Comparison of ENCODE assay signal across 17 cellular contexts in the genomic region with DNA sequence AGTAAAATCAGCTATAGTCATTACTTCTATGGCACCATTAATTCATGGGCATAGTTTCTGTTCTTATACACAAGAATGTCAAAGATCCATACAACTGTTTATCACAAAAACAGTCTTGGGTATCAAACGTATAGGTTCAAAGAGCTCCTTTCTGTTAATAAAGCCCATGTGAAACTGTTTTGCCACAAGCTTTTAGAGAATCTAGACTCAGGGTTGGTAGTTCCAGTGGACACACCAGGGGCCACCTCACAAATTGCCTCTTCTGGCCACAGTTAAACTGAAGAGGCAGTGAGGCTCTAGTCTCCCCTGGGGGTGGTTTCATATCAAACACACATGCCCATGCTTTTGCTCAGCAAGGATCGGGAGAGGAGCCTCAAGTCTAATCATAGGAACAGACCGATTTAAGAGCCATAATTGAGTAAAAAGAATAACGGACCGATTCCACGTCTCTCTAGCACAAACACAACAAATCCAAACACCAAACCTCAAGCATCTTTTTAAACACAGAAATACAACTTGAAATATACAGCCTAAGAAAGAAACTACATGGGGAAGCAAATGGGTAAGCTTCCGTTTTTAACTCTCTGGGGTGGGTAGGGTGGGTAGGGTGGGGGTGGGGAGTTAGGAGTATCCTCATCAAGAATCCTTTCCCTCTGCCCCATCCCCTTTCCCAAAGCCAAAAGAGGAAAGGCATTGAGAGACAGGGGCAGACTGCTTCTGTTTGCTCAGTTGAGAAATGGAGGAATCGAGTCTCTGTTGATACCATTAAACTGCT.
DNase-seq lines count a peak whose midpoint lies in the region; ATAC-seq and TF ChIP-seq lines count a peak whose summit lies in the region.
"Had no signal": no experiment of that assay in that cellular context is flagged by ENCODE, and none has a peak within 500 bp of the region (broad histone marks: within the 10 kb centered on the region; RNA-seq: fewer than 3 reads in every experiment).

No MANE protein-coding gene starts in this region.

- H3K9me3 Mint-ChIP-seq in brain: no peaks in the 10 kb centered on the region
- peaks cover 2% of the 10 kb centered on the region for H3K9me3 Mint-ChIP-seq in CD4-positive, alpha-beta T cell
- H3K9me3 Mint-ChIP-seq: stimulated activated memory B cell treated with anti-CD40 and anti-IgM and Interleukin-4, amounts not matched to agents 10 μg/mL and 1 μg/mL and 100 μg/mL, for 72 hours had no signal

- TF ChIP-seq RAD21 in SK-N-SH (IDR thresholded peaks at IDR 0.05; ENCODE audit: low read length): no peak

- TF ChIP-seq EP300 in SK-N-SH (IDR thresholded peaks at IDR 0.05; ENCODE audit: borderline replicate concordance in 1 of 2, low read depth in 1 of 2, low read length in 1 of 2): no peak

- H3K36me3 Mint-ChIP-seq in brain: no peaks in the 10 kb centered on the region
- no peaks in the 10 kb centered on the region for H3K36me3 Mint-ChIP-seq in CD4-positive, alpha-beta T cell (ENCODE audit: low read depth)
- H3K36me3 Mint-ChIP-seq: stimulated activated memory B cell treated with anti-CD40 and anti-IgM and Interleukin-4, amounts not matched to agents 10 μg/mL and 1 μg/mL and 100 μg/mL, for 72 hours had no signal

- no peaks in the 10 kb centered on the region for H3K27me3 ChIP-seq in SK-N-SH (ENCODE audit: insufficient read depth)
- no peaks in the 10 kb centered on the region for H3K27me3 ChIP-seq in A673 (replicated peaks; ENCODE audit: insufficient read depth, low read depth, low read length, poor library complexity)
- H3K27me3 ChIP-seq in CD4-positive, alpha-beta T cell (ENCODE audit: control insufficient read depth, insufficient read depth, low read length): peaks cover 6% of the 10 kb centered on the region
- H3K27me3 ChIP-seq: gastroesophageal sphincter had no signal

- no peak for TF ChIP-seq CTCF in SK-N-SH (IDR thresholded peaks at IDR 0.05)
- no peak for TF ChIP-seq CTCF in brain (conservative IDR thresholded peaks at IDR 0.05)
- TF ChIP-seq CTCF in A673 (conservative IDR thresholded peaks at IDR 0.05; ENCODE audit: low read depth, low read length): no peak
- TF ChIP-seq CTCF in CD4-positive, alpha-beta T cell (IDR thresholded peaks at IDR 0.05): no peak

- peak; percentile 36 for DNase-seq in SK-N-SH
- DNase-seq in medulla oblongata (ENCODE audit: extremely low spot score): peak; percentile 42
- no peak for DNase-seq in A673 (ENCODE audit: low spot score)
- no peak for DNase-seq in SKM-1 (lab: John Stamatoyannopoulos, UW; ENCODE audit: unreplicated experiment)
- no peak for DNase-seq in stimulated activated CD4-positive, alpha-beta T cell treated with anti-CD3 and anti-CD28 coated beads, Interleukin-12 subunit alpha, Interleukin-12 subunit beta, amount 100 ng/mL, for 4 hours
- DNase-seq in CD4-positive, alpha-beta T cell: no peak
- DNase-seq: HCEC 1CT, KBM-7, mucosa of descending colon, NCI-H1417 treated with DMSO at 0.1 percent for 48 hours, trophoblast cell had no signal

- H3K27ac Mint-ChIP-seq in brain: peak overlapping the region; percentile 87 to 99 (median 96)
- H3K27ac Mint-ChIP-seq in CD4-positive, alpha-beta T cell: no peak overlapping the region
- H3K27ac Mint-ChIP-seq: stimulated activated memory B cell treated with anti-CD40 and anti-IgM and Interleukin-4, amounts not matched to agents 10 μg/mL and 1 μg/mL and 100 μg/mL, for 72 hours had no signal

- peak overlapping the region; percentile 85 to 97 (median 90) for H3K4me3 Mint-ChIP-seq in brain
- H3K4me3 Mint-ChIP-seq in CD4-positive, alpha-beta T cell: no peak overlapping the region
- H3K4me3 Mint-ChIP-seq: stimulated activated memory B cell treated with anti-CD40 and anti-IgM and Interleukin-4, amounts not matched to agents 10 μg/mL and 1 μg/mL and 100 μg/mL, for 72 hours had no signal

- H3K27ac ChIP-seq in SK-N-SH (ENCODE audit: low read depth in 2 of 2, low read length in 1 of 2): peak overlapping the region in 1 of 2 experiments; percentile 94; a peak in 2 of 4 replicates
- no peak overlapping the region for H3K27ac ChIP-seq in A673 (ENCODE audit: low read depth, low read length, poor library complexity, severe bottlenecking)
- H3K27ac ChIP-seq in CD4-positive, alpha-beta T cell (ENCODE audit: low read depth, low read length): no peak overlapping the region
- H3K27ac ChIP-seq: gastroesophageal sphincter, parathyroid adenoma had no signal

- POLR2A ChIA-PET in SK-N-SH (lab: Yijun Ruan, JAX) (interaction anchor here (1.2 to 1.4 kb wide), 3 partner anchors 34 to 156 kb away, joined by 3 to 5 read pairs (median 4); no protein-coding TSS in a partner anchor), A673 (lab: Charles Lee; ENCODE audit: low non-redundant PET) (no interaction called here)
- POLR2A ChIA-PET in CD4-positive, alpha-beta T cell (lab: Charles Lee): no interaction called here

- BruUV-seq in A673 (replicated peaks; lab: Mats Ljungman, UMichigan): no TSS peak

- peaks cover 0 to 17% of the 10 kb centered on the region in 2 experiments; a peak in 2 of 4 replicates for H3K4me1 ChIP-seq in SK-N-SH (ENCODE audit: control insufficient read depth in 1 of 2, insufficient read depth in 2 of 2, low read depth in 1 of 2, low read length in 1 of 2)
- H3K4me1 ChIP-seq in A673 (ENCODE audit: insufficient read depth, low read length, poor library complexity, severe bottlenecking): peaks cover 6% of the 10 kb centered on the region

- no peaks in the 10 kb centered on the region for H3K9me2 ChIP-seq in SK-N-SH

- H2AFZ ChIP-seq in SK-N-SH (ENCODE audit: low read depth): no peak overlapping the region
- H2AFZ ChIP-seq: parathyroid adenoma had no signal

- intact Hi-C loops in A673 (cut with micrococcal nuclease; ENCODE audit: unreplicated experiment): no loop called here
- intact Hi-C loops in CD4-positive, alpha-beta T cell (cut with DNase I, micrococcal nuclease): no loop called here

- no peak overlapping the region for H3K9ac ChIP-seq in SK-N-SH
- H3K9ac ChIP-seq: parathyroid adenoma had no signal

- no peaks in the 10 kb centered on the region for H3K36me3 ChIP-seq in SK-N-SH (replicated peaks in 1 of 2; ENCODE audit: control insufficient read depth in 1 of 2, insufficient read depth in 2 of 2, low read length in 1 of 2)
- no peaks in the 10 kb centered on the region for H3K36me3 ChIP-seq in A673 (ENCODE audit: insufficient read depth, low read length, poor library complexity, severe bottlenecking)
- H3K36me3 ChIP-seq: gastroesophageal sphincter had no signal

- 50% methylated on average over 8 of the region's 8 CpGs for WGBS in SK-N-SH (ENCODE audit: low lambda C conversion rate)

- H3K4me3 ChIP-seq in SK-N-SH (ENCODE audit: low read depth in 2 of 2, low read length in 1 of 2) (peak overlapping the region in 1 of 2 experiments; percentile 58; a peak in 2 of 4 replicates), A673 (ENCODE audit: low read depth, low read length, poor library complexity, severe bottlenecking) (no peak overlapping the region)
- H3K4me3 ChIP-seq: gastroesophageal sphincter, mucosa of descending colon, smooth muscle cell had no signal

- CTCF ChIA-PET in SK-N-SH (lab: Yijun Ruan, JAX) (interaction anchor here (0.7 to 7.0 kb wide), 23 partner anchors 11 to 1065 kb away, joined by 3 to 51 read pairs (median 4); no protein-coding TSS in a partner anchor), A673 (lab: Charles Lee) (no interaction called here)
- CTCF ChIA-PET in CD4-positive, alpha-beta T cell (lab: Charles Lee): no interaction called here

- ATAC-seq in SK-N-SH treated with all-trans-retinoic acid at 6 μM for 48 hours: no peak
- ATAC-seq in CD4-positive, alpha-beta T cell (ENCODE audit: poor library complexity): no peak
- ATAC-seq: gastroesophageal sphincter; stimulated activated memory B cell treated with anti-CD40 and anti-IgM and Interleukin-4, amounts not matched to agents 10 μg/mL and 1 μg/mL and 100 μg/mL, for 72 hours had no signal

- peak overlapping the region; percentile 88; the same call in 1 of the 2 replicates for H3K4me2 ChIP-seq in SK-N-SH
- H3K4me2 ChIP-seq: smooth muscle cell had no signal

- peaks cover 77% of the 10 kb centered on the region for H3K4me1 Mint-ChIP-seq in brain
- H3K4me1 Mint-ChIP-seq in CD4-positive, alpha-beta T cell (ENCODE audit: low read depth): no peaks in the 10 kb centered on the region
- H3K4me1 Mint-ChIP-seq: stimulated activated memory B cell treated with anti-CD40 and anti-IgM and Interleukin-4, amounts not matched to agents 10 μg/mL and 1 μg/mL and 100 μg/mL, for 72 hours had no signal

- H3K27me3 Mint-ChIP-seq in brain: peaks cover 12% of the 10 kb centered on the region
- peaks cover 33% of the 10 kb centered on the region for H3K27me3 Mint-ChIP-seq in CD4-positive, alpha-beta T cell

- peaks cover 44% of the 10 kb centered on the region for H3K79me2 ChIP-seq in SK-N-SH (ENCODE audit: insufficient read depth)

- no peaks in the 10 kb centered on the region; the same call in 1 of the 2 replicates for H4K20me1 ChIP-seq in SK-N-SH (ENCODE audit: insufficient read depth)

- no peaks in the 10 kb centered on the region for H3F3A ChIP-seq in SK-N-SH (replicated peaks; ENCODE audit: insufficient read depth)

- no peaks in the 10 kb centered on the region for H3K9me3 ChIP-seq in SK-N-SH
- H3K9me3 ChIP-seq in A673 (ENCODE audit: low read depth, low read length, poor library complexity, severe bottlenecking): no peaks in the 10 kb centered on the region
- no peaks in the 10 kb centered on the region for H3K9me3 ChIP-seq in CD4-positive, alpha-beta T cell (ENCODE audit: control insufficient read depth, low read length)
- H3K9me3 ChIP-seq: gastroesophageal sphincter, mucosa of descending colon had no signal

TF ChIP-seq in SK-N-SH, 30 proteins besides CTCF, POLR2A, EP300 and RAD21:
- TF ChIP-seq NRF1 (IDR thresholded peaks at IDR 0.05; ENCODE audit: low read depth, low read length) (no peak), FOXJ3 (CRISPR knock-in tag; IDR thresholded peaks at IDR 0.05) (no peak), FOXM1 (IDR thresholded peaks at IDR 0.05; ENCODE audit: low read depth) (no peak), CHD2 (IDR thresholded peaks at IDR 0.05; ENCODE audit: low read length, partially characterized antibody) (no peak)

TF ChIP-seq in SK-N-SH treated with all-trans-retinoic acid at 6 μM for 48 hours, 23 proteins besides CTCF, POLR2A, EP300 and RAD21:
- TF ChIP-seq SNAI2 (CRISPR knock-in tag; IDR thresholded peaks at IDR 0.05) (no peak), ARNTL (CRISPR knock-in tag; IDR thresholded peaks at IDR 0.05; ENCODE audit: borderline replicate concordance, low read depth) (no peak), ZNF565 (CRISPR knock-in tag; conservative IDR thresholded peaks at IDR 0.05; ENCODE audit: low read depth) (no peak)

Comparison
In these comparisons a context has a peak if more than half of its experiments do, and no peak if none do; other contexts are left out.
1. DNase-seq: peak in SK-N-SH (single experiment) and medulla oblongata (single experiment); none in A673 (single experiment), SKM-1 (single experiment), stimulated activated CD4-positive, alpha-beta T cell treated with anti-CD3 and anti-CD28 coated beads, Interleukin-12 subunit alpha, Interleukin-12 subunit beta, amount 100 ng/mL, for 4 hours (single experiment) and CD4-positive, alpha-beta T cell (0 of 10).